In genomic region chr17:18208092-18208491, GRCh38 we compare ENCODE assay signal across 21 cellular contexts.
"Had no signal": no experiment of that assay in that cellular context is flagged by ENCODE, and none has a peak within 500 bp of the region (broad histone marks: within the 10 kb centered on the region; RNA-seq: fewer than 3 reads in every experiment).

No MANE protein-coding gene starts in this region.

- H3K27me3 Mint-ChIP-seq: naive thymus-derived CD8-positive, alpha-beta T cell; progenitor cell of endocrine pancreas had no signal

- H3K9me3 Mint-ChIP-seq: immature natural killer cell; naive thymus-derived CD8-positive, alpha-beta T cell; nephron had no signal

- H3K27ac Mint-ChIP-seq: nephron, progenitor cell of endocrine pancreas had no signal

- H3K4me3 Mint-ChIP-seq: immature natural killer cell; naive thymus-derived CD8-positive, alpha-beta T cell; nephron had no signal

- H3K4me1 Mint-ChIP-seq: nephron had no signal

- ATAC-seq: left colon; left lung; lower lobe of right lung; naive thymus-derived CD8-positive, alpha-beta T cell; right lobe of liver; upper lobe of right lung had no signal

- DNase-seq: hypothalamus; immature natural killer cell; kidney; left colon; left lung; lower lobe of right lung; mammary epithelial cell; mesenchymal stem cell; naive thymus-derived CD8-positive, alpha-beta T cell; ovary; right lobe of liver; stimulated activated CD4-positive, alpha-beta T cell treated with anti-CD3 and anti-CD28 coated beads, Interleukin-2, amount 100 ng/mL, for 24 hours; stimulated activated CD4-positive, alpha-beta T cell treated with anti-CD3 and anti-CD28 coated beads, Interleukin-4, amount 100 ng/mL, for 1 hour; stimulated activated naive CD4-positive, alpha-beta T cell; stomach; testis; thyroid gland; transverse colon; upper lobe of right lung had no signal
